8 cellular contexts compared by ENCODE assay signal in genomic region chr2:158967731-158968395, GRCh38. TPM values are rescaled to one million over a fixed set of nuclear protein-coding genes. Genes with fewer than 3 reads are reported as not detected.
DNase-seq lines count a peak whose midpoint lies in the region; ATAC-seq and TF ChIP-seq lines count a peak whose summit lies in the region.

No MANE protein-coding gene starts in this region.

- H3K79me1 ChIP-seq in mesenchymal stem cell (replicated peaks; ENCODE audit: low read length, poor library complexity, severe bottlenecking) = no peaks in the 10 kb centered on the region

- H3K18ac ChIP-seq in mesenchymal stem cell (ENCODE audit: low read depth in 1 of 2, low read length in 2 of 2) = peak overlapping the region; percentile 77 to 88

- H3K4me1 ChIP-seq in Peyer's patch (peaks cover 0 to 19% (median 0%) of the 10 kb centered on the region in 4 donors), endocrine pancreas (ENCODE audit: control insufficient read depth, insufficient read depth, low read length) (no peaks in the 10 kb centered on the region), mesenchymal stem cell (ENCODE audit: control insufficient read depth, insufficient read depth, low read depth, low read length) (no peaks in the 10 kb centered on the region), tibial nerve (peaks cover 0 to 33% (median 12%) of the 10 kb centered on the region in 4 donors)

- TF ChIP-seq CTCF in Peyer's patch (IDR thresholded peaks at IDR 0.05) (no peak), tibial nerve (IDR thresholded peaks at IDR 0.05) (no peak)

- H3K4me3 ChIP-seq in Peyer's patch (peak overlapping the region; percentile 45 to 86 (median 72)), endocrine pancreas (ENCODE audit: control insufficient read depth, insufficient read depth, low read length) (peak overlapping the region; percentile 15), mesenchymal stem cell (ENCODE audit: insufficient read depth in 1 of 2, low read depth in 1 of 2, low read length in 2 of 2) (peak overlapping the region; percentile 82 to 91), tibial nerve (peak overlapping the region; percentile 63 to 84 (median 78))

- peak overlapping the region; percentile 66 for H4K91ac ChIP-seq in mesenchymal stem cell (ENCODE audit: low read length)

- peak overlapping the region; percentile 6 to 43 for H2BK12ac ChIP-seq in mesenchymal stem cell (ENCODE audit: low read length in 2 of 2)

- H3K27ac ChIP-seq in Peyer's patch (peak overlapping the region; percentile 67 to 94 (median 88)), mesenchymal stem cell (ENCODE audit: low read length, poor library complexity, severe bottlenecking) (peak overlapping the region; percentile 82), tibial nerve (peak overlapping the region; percentile 90 to 97 (median 95))

- H3K27me3 ChIP-seq in Peyer's patch (no peaks in the 10 kb centered on the region), endocrine pancreas (ENCODE audit: control insufficient read depth, insufficient read depth, low read length) (no peaks in the 10 kb centered on the region), mesenchymal stem cell (ENCODE audit: control insufficient read depth in 1 of 2, insufficient read depth in 1 of 2, low read length in 2 of 2) (no peaks in the 10 kb centered on the region), tibial nerve (no peaks in the 10 kb centered on the region)

- peak overlapping the region; percentile 94 for H2BK15ac ChIP-seq in mesenchymal stem cell (ENCODE audit: low read depth, poor library complexity, severe bottlenecking)

- peak in 1 of 2 donors; percentile 37 for TF ChIP-seq EP300 in tibial nerve (IDR thresholded peaks at IDR 0.05)

- H3K14ac ChIP-seq in mesenchymal stem cell (ENCODE audit: low read length in 2 of 2) = no peak overlapping the region

- H2AK5ac ChIP-seq in mesenchymal stem cell (ENCODE audit: low read length, severe bottlenecking) = no peak overlapping the region

- no peak overlapping the region for H3K9ac ChIP-seq in endocrine pancreas (ENCODE audit: control insufficient read depth, insufficient read depth, low read length)
- H3K9ac ChIP-seq in mesenchymal stem cell (ENCODE audit: low read length) = peak overlapping the region; percentile 88

- H4K8ac ChIP-seq in mesenchymal stem cell (ENCODE audit: low read length) = peak overlapping the region; percentile 49

- DNase-seq in ACHN = peak; percentile 14
- peak in 2 of 3 donors; percentile 49 to 59 for DNase-seq in Peyer's patch
- peak; percentile 86 for DNase-seq in mesenchymal stem cell
- DNase-seq in tibial nerve (ENCODE audit: low spot score in 2 of 2) = peak; percentile 18 to 20
- DNase-seq in NCI-H128 (lab: John Stamatoyannopoulos, UW; ENCODE audit: unreplicated experiment) = no peak

- no peak for TF ChIP-seq POLR2A in Peyer's patch (IDR thresholded peaks at IDR 0.05)
- peak in 1 of 2 donors; percentile 22 for TF ChIP-seq POLR2A in tibial nerve (IDR thresholded peaks at IDR 0.05)

- in situ Hi-C loops in ACHN (cut with HindIII; ENCODE audit: low pct_ligation_motif_present, low pct_unique_long_range_greater_than_20kb, low sequenced_read_pairs) = no loop called here

- under 1% methylated on average over 30 of the region's 31 CpGs for WGBS in mesenchymal stem cell
- 1 to 2% methylated on average over 27 to 29 of the region's 31 CpGs for WGBS in tibial nerve, 2 donors

- ATAC-seq in GM19035 (IDR thresholded peaks at IDR 0.05; ENCODE audit: unreplicated experiment) (peak; percentile 2), HG03521 (IDR thresholded peaks at IDR 0.05; ENCODE audit: unreplicated experiment) (no peak)

- H2BK120ac ChIP-seq in mesenchymal stem cell (ENCODE audit: low read depth, low read length) = peak overlapping the region; percentile 65

- H3K23ac ChIP-seq in mesenchymal stem cell (ENCODE audit: low read length in 2 of 2) = no peak overlapping the region

- H2BK5ac ChIP-seq in mesenchymal stem cell (ENCODE audit: low read depth, low read length, poor library complexity, severe bottlenecking) = no peak overlapping the region

- H3K4me2 ChIP-seq in mesenchymal stem cell (ENCODE audit: low read length, poor library complexity, severe bottlenecking) = peak overlapping the region; percentile 89

- peak overlapping the region in 1 of 2 experiments; percentile 19 for H3K4ac ChIP-seq in mesenchymal stem cell (ENCODE audit: low read depth in 1 of 2, low read length in 2 of 2)

- no peaks in the 10 kb centered on the region for H3K9me3 ChIP-seq in Peyer's patch
- no peaks in the 10 kb centered on the region for H3K9me3 ChIP-seq in endocrine pancreas (ENCODE audit: control insufficient read depth, low read length)
- no peaks in the 10 kb centered on the region for H3K9me3 ChIP-seq in mesenchymal stem cell (ENCODE audit: control insufficient read depth, low read length)
- H3K9me3 ChIP-seq in tibial nerve = no peaks in the 10 kb centered on the region

- no peaks in the 10 kb centered on the region for H3K36me3 ChIP-seq in Peyer's patch
- no peaks in the 10 kb centered on the region for H3K36me3 ChIP-seq in endocrine pancreas (ENCODE audit: control insufficient read depth, insufficient read depth, low read length)
- H3K36me3 ChIP-seq in mesenchymal stem cell (ENCODE audit: control insufficient read depth in 1 of 2, insufficient read depth in 2 of 2, low read depth in 1 of 2, low read length in 2 of 2) = no peaks in the 10 kb centered on the region
- H3K36me3 ChIP-seq in tibial nerve = no peaks in the 10 kb centered on the region

- no peak overlapping the region for H2AFZ ChIP-seq in mesenchymal stem cell (ENCODE audit: low read depth, low read length)

RNA-seq across cellular contexts. Expression of gene TANC1, which starts 0.6 kb away (rescaled TPM):
- 10 to 100 TPM; 27.1 to 57.4 (median 55.1) TPM for total RNA-seq in Peyer's patch
- polyA plus RNA-seq in mesenchymal stem cell (2013, experiment 1 of 2) = 28.5 TPM
- 26.8 TPM for polyA plus RNA-seq in mesenchymal stem cell (2013, experiment 2 of 2)
- total RNA-seq in tibial nerve = 10 to 100 TPM; 43.5 to 66.3 (median 57.6) TPM

Comparison
In these comparisons a context has a peak if more than half of its experiments do, and no peak if none do; other contexts are left out.
1. H3K4me3 ChIP-seq: peak in every context shown above with its lines; median percentile 86 in mesenchymal stem cell; 78 in tibial nerve; 72 in Peyer's patch; 15 in endocrine pancreas.